17 cellular contexts compared by ENCODE assay signal in genomic region chr11:105229758-105230157, GRCh38.
DNase-seq lines count a peak whose midpoint lies in the region; ATAC-seq, FAIRE-seq and TF ChIP-seq lines count a peak whose summit lies in the region.
"Had no signal": no experiment of that assay in that cellular context is flagged by ENCODE, and none has a peak within 500 bp of the region (broad histone marks: within the 10 kb centered on the region; RNA-seq: fewer than 3 reads in every experiment).

No MANE protein-coding gene starts in this region.

- no peak for TF ChIP-seq CTCF in AG04450 (IDR thresholded peaks at IDR 0.05; ENCODE audit: low read depth, low read length)
- TF ChIP-seq CTCF in omental fat pad (IDR thresholded peaks at IDR 0.05): no peak

- ATAC-seq in omental fat pad (ENCODE audit: low FRiP score): peak; percentile 9

- no peaks in the 10 kb centered on the region for H3K27me3 Mint-ChIP-seq in activated naive CD4-positive, alpha-beta T cell treated with anti-CD3 and anti-CD28 coated beads, Interleukin-2, amount 10 ng/mL, durations not matched to agents 7 days and 5 days
- H3K27me3 Mint-ChIP-seq: CD4-positive, CD25-positive, alpha-beta regulatory T cell had no signal

- H3K4me3 ChIP-seq in AG04450 (ENCODE audit: low read depth, low read length): no peak overlapping the region

- TF ChIP-seq POLR2A in GM12891 (IDR thresholded peaks at IDR 0.05; ENCODE audit: low read depth, low read length): no peak

- no peaks in the 10 kb centered on the region for H3K9me3 ChIP-seq in AG04450 (ENCODE audit: control insufficient read depth, insufficient read depth, low read length)

- no peaks in the 10 kb centered on the region for H3K9me3 Mint-ChIP-seq in activated naive CD4-positive, alpha-beta T cell treated with anti-CD3 and anti-CD28 coated beads, Interleukin-2, amount 10 ng/mL, durations not matched to agents 7 days and 5 days

- POLR2A ChIA-PET in AG04450 (lab: Yijun Ruan, JAX): interaction anchor here (0.8 kb wide), 1 partner anchor 15 kb away, joined by 4 read pairs; no protein-coding TSS in a partner anchor

- peak overlapping the region; percentile 22 for H3K27ac ChIP-seq in AG04450 (ENCODE audit: low read depth, low read length)

- H3K4me3 Mint-ChIP-seq in activated naive CD4-positive, alpha-beta T cell treated with anti-CD3 and anti-CD28 coated beads, Interleukin-2, amount 10 ng/mL, durations not matched to agents 7 days and 5 days: no peak overlapping the region
- H3K4me3 Mint-ChIP-seq: CD4-positive, CD25-positive, alpha-beta regulatory T cell had no signal

- CTCF ChIA-PET in AG04450 (lab: Charles Lee): no interaction called here
- CTCF ChIA-PET in activated naive CD4-positive, alpha-beta T cell treated with anti-CD3 and anti-CD28 coated beads, Interleukin-2, amount 10 ng/mL, durations not matched to agents 7 days and 5 days (lab: Charles Lee): no interaction called here

- no peaks in the 10 kb centered on the region for H3K4me1 Mint-ChIP-seq in activated naive CD4-positive, alpha-beta T cell treated with anti-CD3 and anti-CD28 coated beads, Interleukin-2, amount 10 ng/mL, durations not matched to agents 7 days and 5 days
- H3K4me1 Mint-ChIP-seq: CD4-positive, CD25-positive, alpha-beta regulatory T cell had no signal

- H3K27ac Mint-ChIP-seq in activated naive CD4-positive, alpha-beta T cell treated with anti-CD3 and anti-CD28 coated beads, Interleukin-2, amount 10 ng/mL, durations not matched to agents 7 days and 5 days: no peak overlapping the region
- H3K27ac Mint-ChIP-seq: CD4-positive, CD25-positive, alpha-beta regulatory T cell had no signal

- no peak for FAIRE-seq in GM12891 (lab: Jason Lieb, UNC)
- FAIRE-seq: D721Med had no signal

- H3K27me3 ChIP-seq in AG04450 (ENCODE audit: control insufficient read depth, insufficient read depth, low read length): no peaks in the 10 kb centered on the region

- H3K36me3 Mint-ChIP-seq in activated naive CD4-positive, alpha-beta T cell treated with anti-CD3 and anti-CD28 coated beads, Interleukin-2, amount 10 ng/mL, durations not matched to agents 7 days and 5 days: no peaks in the 10 kb centered on the region
- H3K36me3 Mint-ChIP-seq: CD4-positive, CD25-positive, alpha-beta regulatory T cell had no signal

- DNase-seq in AG04450 (ENCODE audit: low read depth, low spot score): no peak
- DNase-seq in HCEC 1CT: peak; percentile 18
- peak; percentile 14 for DNase-seq in fibroblast of gingiva (ENCODE audit: low read depth)
- no peak for DNase-seq in omental fat pad (ENCODE audit: low spot score)
- DNase-seq in GM12891 (ENCODE audit: insufficient read length, low spot score): no peak
- no peak for DNase-seq in activated naive CD4-positive, alpha-beta T cell treated with anti-CD3 and anti-CD28 coated beads, Interleukin-2, amount 10 ng/mL, durations not matched to agents 7 days and 5 days
- no peak for DNase-seq in D341Med (ENCODE audit: low spot score)
- DNase-seq: AML-193; CD4-positive, CD25-positive, alpha-beta regulatory T cell; DMS79 treated with DMSO at 0.1 percent for 48 hours; GOT3; KG1; NCI-H1092 treated with DMSO at 0.1 percent for 48 hours; NCI-H2081 treated with DMSO at 0.1 percent for 48 hours; NCI-H524; SIG-M5 had no signal

TF ChIP-seq in GM12891, 5 proteins besides CTCF, POLR2A, EP300 and RAD21:
- no peak for TF ChIP-seq SPI1 (IDR thresholded peaks at IDR 0.05; ENCODE audit: low read depth, low read length)
- TF ChIP-seq POLR2AphosphoS5 (IDR thresholded peaks at IDR 0.05; ENCODE audit: low read depth, low read length): no peak
- TF ChIP-seq PAX5 (IDR thresholded peaks at IDR 0.05; ENCODE audit: insufficient read depth, low read length, severe bottlenecking): no peak
- TF ChIP-seq TAF1 (IDR thresholded peaks at IDR 0.05; ENCODE audit: low read depth, low read length): no peak
- TF ChIP-seq POU2F2 (IDR thresholded peaks at IDR 0.05; ENCODE audit: low read depth, low read length): no peak

Comparison
In these comparisons a context has a peak if more than half of its experiments do, and no peak if none do; other contexts are left out.
1. DNase-seq: peak in HCEC 1CT (single experiment) and fibroblast of gingiva (single experiment); none in AG04450 (single experiment), omental fat pad (single experiment), GM12891 (single experiment), activated naive CD4-positive, alpha-beta T cell treated with anti-CD3 and anti-CD28 coated beads, Interleukin-2, amount 10 ng/mL, durations not matched to agents 7 days and 5 days (single experiment) and D341Med (single experiment).